23 cellular contexts compared by ENCODE assay signal in the genomic region with DNA sequence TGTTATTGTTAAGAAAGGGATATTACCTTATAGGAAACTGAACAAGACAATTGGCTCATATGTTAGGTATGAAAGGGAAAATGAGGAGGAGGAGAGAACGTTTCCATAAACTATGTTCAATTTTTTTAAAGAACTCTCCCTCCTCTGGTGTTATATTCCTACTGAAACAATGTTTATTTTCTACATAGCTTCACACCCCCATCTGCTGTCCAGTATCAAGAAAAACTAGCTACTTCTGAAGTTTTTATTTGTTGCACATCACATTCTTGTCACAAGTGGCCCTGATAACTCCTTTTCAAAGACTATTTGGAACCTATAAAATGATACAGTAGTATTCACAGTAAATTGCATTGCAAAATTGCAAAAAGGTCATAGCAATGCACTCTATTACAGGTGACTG.
DNase-seq lines count a peak whose midpoint lies in the region; ATAC-seq and TF ChIP-seq lines count a peak whose summit lies in the region.
"Had no signal": no experiment of that assay in that cellular context is flagged by ENCODE, and none has a peak within 500 bp of the region (broad histone marks: within the 10 kb centered on the region; RNA-seq: fewer than 3 reads in every experiment).

No MANE protein-coding gene starts in this region.

- 20 to 29% methylated on average over 1 of the region's 1 CpG for WGBS in sigmoid colon, 2 donors

- H3K9me3 ChIP-seq in OCI-LY3 (ENCODE audit: insufficient read depth, low read length), result no peaks in the 10 kb centered on the region
- H3K9me3 ChIP-seq in sigmoid colon, result no peaks in the 10 kb centered on the region
- H3K9me3 ChIP-seq: colonic mucosa had no signal

- H3K4me1 ChIP-seq in OCI-LY3 (ENCODE audit: low read length) (peaks cover 17% of the 10 kb centered on the region), sigmoid colon (no peaks in the 10 kb centered on the region)
- H3K4me1 ChIP-seq: colonic mucosa, stomach had no signal

- intact Hi-C loops in sigmoid colon (cut with DNase I), result no loop called here

- TF ChIP-seq POLR2A in sigmoid colon (IDR thresholded peaks at IDR 0.05), result no peak

- no peaks in the 10 kb centered on the region for H4K20me1 ChIP-seq in OCI-LY3 (ENCODE audit: insufficient read depth, low read length)

- no peak overlapping the region for H3K4me3 Mint-ChIP-seq in type B pancreatic cell
- H3K4me3 Mint-ChIP-seq: CD8-positive, alpha-beta memory T cell; natural killer cell treated with Interleukin-12 subunit alpha and Interleukin-12 subunit beta and Interleukin-15 and Interleukin-18, amount 100 ng/mL, for 72 hours had no signal

- H2AFZ ChIP-seq in OCI-LY3 (ENCODE audit: low read depth, low read length), result no peak overlapping the region

- no peak for ATAC-seq in GM18867 (IDR thresholded peaks at IDR 0.05; ENCODE audit: unreplicated experiment)
- ATAC-seq: natural killer cell treated with Interleukin-12 subunit alpha and Interleukin-12 subunit beta and Interleukin-15 and Interleukin-18, amount 100 ng/mL, for 72 hours had no signal

- no peaks in the 10 kb centered on the region for H3K27me3 ChIP-seq in OCI-LY3 (ENCODE audit: low read depth, low read length)
- no peaks in the 10 kb centered on the region for H3K27me3 ChIP-seq in sigmoid colon
- H3K27me3 ChIP-seq: colonic mucosa, stomach had no signal

- H3K9ac ChIP-seq in OCI-LY3 (ENCODE audit: low read length), result no peak overlapping the region

- H3K9me3 Mint-ChIP-seq in type B pancreatic cell, result peaks cover 9% of the 10 kb centered on the region

- H3K27me3 Mint-ChIP-seq in type B pancreatic cell, result no peaks in the 10 kb centered on the region
- H3K27me3 Mint-ChIP-seq: natural killer cell treated with Interleukin-12 subunit alpha and Interleukin-12 subunit beta and Interleukin-15 and Interleukin-18, amount 100 ng/mL, for 72 hours had no signal

- DNase-seq in SIG-M5 treated with dmso at 0.1 percent for 504 hours (lab: John Stamatoyannopoulos, UW; ENCODE audit: unreplicated experiment) (peak; percentile 23), SIG-M5 (lab: John Stamatoyannopoulos, UW) (no peak), dermis blood vessel endothelial cell (peak; percentile 1), type B pancreatic cell (ENCODE audit: extremely low spot score, unreplicated experiment) (no peak), SKM-1 treated with dmso at 0.1 percent for 144 hours (lab: John Stamatoyannopoulos, UW; ENCODE audit: unreplicated experiment) (no peak), sigmoid colon (no peak)
- DNase-seq: activated CD4-positive, alpha-beta T cell treated with anti-CD3 and anti-CD28 coated beads for 4 hours; activated gamma-delta T cell; amniotic stem cell; CD8-positive, alpha-beta memory T cell; colonic mucosa; head of caudate nucleus; mesendoderm; NCI-H1092; NCI-H2171 treated with DMSO at 0.1 percent for 48 hours; NK-92 treated with Interleukin-12 subunit alpha and Interleukin-12 subunit beta, amount 100 ng/mL, for 24 hours; SHP77 treated with DMSO at 0.1 percent for 48 hours; stomach; T-helper 9 cell had no signal

- H3K27ac ChIP-seq in OCI-LY3 (ENCODE audit: low read length) (no peak overlapping the region), sigmoid colon (no peak overlapping the region)
- H3K27ac ChIP-seq: colonic mucosa, epithelial cell of prostate, stomach had no signal

- H3K36me3 ChIP-seq in OCI-LY3 (replicated peaks; ENCODE audit: low read depth, low read length), result no peaks in the 10 kb centered on the region
- H3K36me3 ChIP-seq in sigmoid colon, result no peaks in the 10 kb centered on the region
- H3K36me3 ChIP-seq: colonic mucosa, stomach had no signal

- TF ChIP-seq CTCF in OCI-LY3 (IDR thresholded peaks at IDR 0.05; ENCODE audit: low read depth, low read length) (peak; percentile 29), type B pancreatic cell (conservative IDR thresholded peaks at IDR 0.05) (peak; percentile 33), sigmoid colon (IDR thresholded peaks at IDR 0.05) (no peak)

- no peaks in the 10 kb centered on the region for H3K4me1 Mint-ChIP-seq in type B pancreatic cell (ENCODE audit: unreplicated experiment)
- H3K4me1 Mint-ChIP-seq: CD8-positive, alpha-beta memory T cell had no signal

- no peak overlapping the region for H3K27ac Mint-ChIP-seq in type B pancreatic cell
- H3K27ac Mint-ChIP-seq: CD8-positive, alpha-beta memory T cell; natural killer cell treated with Interleukin-12 subunit alpha and Interleukin-12 subunit beta and Interleukin-15 and Interleukin-18, amount 100 ng/mL, for 72 hours had no signal

- H3K4me3 ChIP-seq in OCI-LY3 (ENCODE audit: low read length) (no peak overlapping the region), sigmoid colon (no peak overlapping the region)
- H3K4me3 ChIP-seq: colonic mucosa, stomach had no signal

- no peaks in the 10 kb centered on the region for H3K79me2 ChIP-seq in OCI-LY3 (ENCODE audit: low read length)

- H3K4me2 ChIP-seq in OCI-LY3 (ENCODE audit: low read length), result no peak overlapping the region

- H3K36me3 Mint-ChIP-seq in type B pancreatic cell, result no peaks in the 10 kb centered on the region
- H3K36me3 Mint-ChIP-seq: CD8-positive, alpha-beta memory T cell; natural killer cell treated with Interleukin-12 subunit alpha and Interleukin-12 subunit beta and Interleukin-15 and Interleukin-18, amount 100 ng/mL, for 72 hours had no signal

- no peak for TF ChIP-seq EP300 in sigmoid colon (IDR thresholded peaks at IDR 0.05)

Comparison
In these comparisons a context has a peak if more than half of its experiments do, and no peak if none do; other contexts are left out.
1. DNase-seq: peak in SIG-M5 treated with dmso at 0.1 percent for 504 hours (single experiment) and dermis blood vessel endothelial cell (single experiment); none in SIG-M5 (single experiment), type B pancreatic cell (single experiment), SKM-1 treated with dmso at 0.1 percent for 144 hours (single experiment) and sigmoid colon (single experiment).
2. CTCF ChIP-seq: peak in OCI-LY3 (single experiment) and type B pancreatic cell (single experiment); none in sigmoid colon (0 of 4).